13 cellular contexts compared by ENCODE assay signal in genomic region chr18:32956591-32957310, GRCh38.
DNase-seq lines count a peak whose midpoint lies in the region; ATAC-seq and TF ChIP-seq lines count a peak whose summit lies in the region.
"Had no signal": no experiment of that assay in that cellular context is flagged by ENCODE, and none has a peak within 500 bp of the region (broad histone marks: within the 10 kb centered on the region; RNA-seq: fewer than 3 reads in every experiment).

No MANE protein-coding gene starts in this region.

- H3K4me1 ChIP-seq in fibroblast of lung (ENCODE audit: control insufficient read depth, extremely low read depth, insufficient read depth, low read length), result no peaks in the 10 kb centered on the region
- H3K4me1 ChIP-seq in osteoblast (ENCODE audit: insufficient read depth, low read length), result peaks cover 3% of the 10 kb centered on the region

- H3K79me2 ChIP-seq in fibroblast of lung (ENCODE audit: control insufficient read depth, insufficient read depth, low read length), result no peaks in the 10 kb centered on the region
- H3K79me2 ChIP-seq in osteoblast (ENCODE audit: insufficient read depth, low read length), result no peaks in the 10 kb centered on the region

- H4K20me1 ChIP-seq in fibroblast of lung (ENCODE audit: control insufficient read depth, extremely low read depth, insufficient read depth, low read length) (no peaks in the 10 kb centered on the region), osteoblast (ENCODE audit: insufficient read depth, low read length) (no peaks in the 10 kb centered on the region)

- TF ChIP-seq CTCF in fibroblast of lung (conservative IDR thresholded peaks at IDR 0.05 in 1 of 2, IDR thresholded peaks at IDR 0.05 in 1 of 2; ENCODE audit: low read depth in 1 of 2, low read length in 2 of 2) (peak in 1 of 2 donors; percentile 76), osteoblast (IDR thresholded peaks at IDR 0.05; ENCODE audit: extremely low read depth, low read depth, low read length) (peak; percentile 50), CD14-positive monocyte (IDR thresholded peaks at IDR 0.05) (no peak)

- H3K27ac ChIP-seq in fibroblast of lung (ENCODE audit: insufficient read depth, low read length), result no peak overlapping the region
- peak overlapping the region; percentile 63 for H3K27ac ChIP-seq in osteoblast (ENCODE audit: low read depth, low read length)

- no peak overlapping the region for H3K9ac ChIP-seq in fibroblast of lung (ENCODE audit: insufficient read depth, low read length)

- ATAC-seq in GM18868 (IDR thresholded peaks at IDR 0.05; ENCODE audit: unreplicated experiment) (no peak), HG03520 (IDR thresholded peaks at IDR 0.05; ENCODE audit: unreplicated experiment) (no peak)
- ATAC-seq: CD8-positive, alpha-beta T cell; left ventricle myocardium superior had no signal

- intact Hi-C loops in CD14-positive monocyte (cut with micrococcal nuclease), result no loop called here

- no peak overlapping the region for H3K4me3 Mint-ChIP-seq in CD14-positive monocyte
- H3K4me3 Mint-ChIP-seq: CD8-positive, alpha-beta T cell had no signal

- DNase-seq in Daoy (ENCODE audit: low read depth), result peak; percentile 34
- DNase-seq in SK-MEL-5 (ENCODE audit: low read depth, low spot score), result peak; percentile 59
- peak; percentile 80 to 85 for DNase-seq in fibroblast of lung (ENCODE audit: low read depth in 2 of 2)
- peak; percentile 27 for DNase-seq in osteoblast (ENCODE audit: insufficient read length, low spot score, missing footprints)
- DNase-seq in CD14-positive monocyte (ENCODE audit: low spot score), result no peak
- DNase-seq in stimulated activated CD4-positive, alpha-beta T cell treated with anti-CD3 and anti-CD28 coated beads, Interleukin-4, amount 100 ng/mL, for 4 hours, result no peak
- DNase-seq: anterior cingulate cortex; CD8-positive, alpha-beta T cell; left ventricle myocardium superior; NCI-H1105 treated with DMSO at 0.1 percent for 48 hours; posterior cingulate gyrus had no signal

- no peaks in the 10 kb centered on the region for H3K4me1 Mint-ChIP-seq in CD14-positive monocyte

- H3K36me3 Mint-ChIP-seq in CD14-positive monocyte, result no peaks in the 10 kb centered on the region
- H3K36me3 Mint-ChIP-seq: CD8-positive, alpha-beta T cell had no signal

- H3K36me3 ChIP-seq in fibroblast of lung (ENCODE audit: control insufficient read depth, insufficient read depth, low read length), result no peaks in the 10 kb centered on the region
- H3K36me3 ChIP-seq in osteoblast (ENCODE audit: insufficient read depth, low read length), result no peaks in the 10 kb centered on the region

- H2AFZ ChIP-seq in fibroblast of lung (ENCODE audit: low read length) (no peak overlapping the region), osteoblast (ENCODE audit: low read length) (no peak overlapping the region)

- in situ Hi-C loops in SK-MEL-5 (cut with HindIII; ENCODE audit: low pct_unique_long_range_greater_than_20kb, low sequenced_read_pairs), result no loop called here

- peaks cover 0 to 7% (median 0%) of the 10 kb centered on the region in 7 donors for H3K9me3 Mint-ChIP-seq in CD14-positive monocyte
- H3K9me3 Mint-ChIP-seq: CD8-positive, alpha-beta T cell had no signal

- H3K27me3 ChIP-seq in fibroblast of lung (ENCODE audit: control insufficient read depth, insufficient read depth, low read length) (no peaks in the 10 kb centered on the region), osteoblast (ENCODE audit: insufficient read depth, low read length) (no peaks in the 10 kb centered on the region)

- H3K27ac Mint-ChIP-seq in CD14-positive monocyte, result peak overlapping the region in 1 of 7 donors; percentile 30
- H3K27ac Mint-ChIP-seq: CD8-positive, alpha-beta T cell had no signal

- H3K4me3 ChIP-seq in fibroblast of lung (replicated peaks in 1 of 4; ENCODE audit: control extremely low read depth in 1 of 4, insufficient read depth in 1 of 4, low read depth in 3 of 4, low read length in 4 of 4) (peak overlapping the region in 1 of 4 experiments; percentile 32), osteoblast (ENCODE audit: insufficient read depth, low read length) (peak overlapping the region; percentile 38)

- no peaks in the 10 kb centered on the region for H3K9me3 ChIP-seq in fibroblast of lung (ENCODE audit: control insufficient read depth, insufficient read depth, low read depth, low read length)
- no peaks in the 10 kb centered on the region for H3K9me3 ChIP-seq in osteoblast (ENCODE audit: low read depth, low read length)

- H3K27me3 Mint-ChIP-seq in CD14-positive monocyte (ENCODE audit: low read depth in 3 of 3), result peaks cover 0 to 2% (median 0%) of the 10 kb centered on the region in 3 donors

- no peak overlapping the region for H3K4me2 ChIP-seq in fibroblast of lung (ENCODE audit: extremely low read depth, insufficient read depth, low read length)
- peak overlapping the region; percentile 64 for H3K4me2 ChIP-seq in osteoblast (ENCODE audit: insufficient read depth, low read length)

Comparison
In these comparisons a context has a peak if more than half of its experiments do, and no peak if none do; other contexts are left out.
1. DNase-seq: peak in Daoy (single experiment), SK-MEL-5 (single experiment), fibroblast of lung (2 of 2) and osteoblast (single experiment); none in CD14-positive monocyte (single experiment) and stimulated activated CD4-positive, alpha-beta T cell treated with anti-CD3 and anti-CD28 coated beads, Interleukin-4, amount 100 ng/mL, for 4 hours (0 of 2).